14 cellular contexts compared by ENCODE assay signal in genomic region chr7:158268851-158269535, GRCh38.
"Had no signal": no experiment of that assay in that cellular context is flagged by ENCODE, and none has a peak within 500 bp of the region (broad histone marks: within the 10 kb centered on the region; RNA-seq: fewer than 3 reads in every experiment).

No MANE protein-coding gene starts in this region.

- H2AFZ ChIP-seq: hepatocyte had no signal

- H3K9me3 ChIP-seq: gastrocnemius medialis, lower lobe of right lung, prostate gland, SJCRH30, stomach, thyroid gland had no signal

- H3K27me3 Mint-ChIP-seq: activated CD4-positive, alpha-beta memory T cell treated with anti-CD3 and anti-CD28 coated beads for 36 hours; naive B cell had no signal

- H3K27ac ChIP-seq: gastrocnemius medialis, hepatocyte, lower lobe of right lung, prostate gland, SJCRH30, stomach, thyroid gland had no signal

- ATAC-seq: gastrocnemius medialis, lower lobe of right lung had no signal

- H3K4me1 ChIP-seq: gastrocnemius medialis, lower lobe of right lung, prostate gland, SJCRH30, thyroid gland had no signal

- H3K9me3 Mint-ChIP-seq: activated CD4-positive, alpha-beta memory T cell treated with anti-CD3 and anti-CD28 coated beads for 36 hours; T-helper 2 cell treated with Interferon-gamma antibody and Interleukin-4, amounts not matched to agents 5 μg/mL and 100 μg/mL, for 36 hours had no signal

- H3K4me2 ChIP-seq: hepatocyte had no signal

- H3K27me3 ChIP-seq: gastrocnemius medialis, hepatocyte, SJCRH30, stomach, thyroid gland had no signal

- H3K4me3 ChIP-seq: gastrocnemius medialis, hepatocyte, lower lobe of right lung, prostate gland, SJCRH30, stomach, thyroid gland had no signal

- H3K27ac Mint-ChIP-seq: activated CD4-positive, alpha-beta memory T cell treated with anti-CD3 and anti-CD28 coated beads for 36 hours; naive B cell; T-helper 2 cell treated with Interferon-gamma antibody and Interleukin-4, amounts not matched to agents 5 μg/mL and 100 μg/mL, for 36 hours had no signal

- DNase-seq: activated CD4-positive, alpha-beta memory T cell treated with anti-CD3 and anti-CD28 coated beads for 36 hours; activated CD4-positive, alpha-beta T cell treated with anti-CD3 and anti-CD28 coated beads for 1 hour; activated T-cell treated with anti-CD3 and anti-CD28 coated beads, Interleukin-2, amount 50 U/mL, for 48 hours; effector CD8-positive, alpha-beta T cell; gastrocnemius medialis; lower lobe of right lung; midbrain; naive B cell; SJCRH30; stomach; thyroid gland had no signal

- H3K4me1 Mint-ChIP-seq: naive B cell had no signal

- H3K36me3 ChIP-seq: gastrocnemius medialis, lower lobe of right lung, prostate gland, SJCRH30, stomach, thyroid gland had no signal

- H3K36me3 Mint-ChIP-seq: activated CD4-positive, alpha-beta memory T cell treated with anti-CD3 and anti-CD28 coated beads for 36 hours had no signal

- H3K4me3 Mint-ChIP-seq: activated CD4-positive, alpha-beta memory T cell treated with anti-CD3 and anti-CD28 coated beads for 36 hours; naive B cell; T-helper 2 cell treated with Interferon-gamma antibody and Interleukin-4, amounts not matched to agents 5 μg/mL and 100 μg/mL, for 36 hours had no signal

- H3K79me2 ChIP-seq: hepatocyte had no signal
